Comparison of ENCODE assay signal across 8 cellular contexts in the genomic region with DNA sequence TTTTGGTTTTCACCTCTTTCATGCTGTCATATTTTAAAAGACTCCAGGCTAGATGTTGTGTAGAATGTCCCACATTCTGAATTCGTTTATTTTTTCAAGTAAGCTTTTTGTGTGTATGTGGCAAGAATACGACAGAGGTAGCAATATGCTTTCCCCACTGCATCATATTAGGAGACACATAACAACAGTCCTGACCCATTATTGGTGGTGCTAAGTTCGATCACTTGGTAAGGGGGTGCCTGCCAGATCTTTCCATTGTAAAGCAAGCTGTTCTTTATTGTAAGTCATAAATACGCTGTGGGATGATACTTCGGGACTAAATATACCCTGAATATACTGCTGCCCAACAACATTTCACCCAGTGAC. TPM values are rescaled to one million over a fixed set of nuclear protein-coding genes. Genes with fewer than 3 reads are reported as not detected.
A peak's percentile ranks its signal among the peaks of the same experiment; 100 is the strongest.
DNase-seq lines count a peak whose midpoint lies in the region; ATAC-seq and TF ChIP-seq lines count a peak whose summit lies in the region.

No MANE protein-coding gene starts in this region.

- peak overlapping the region; percentile 34 to 98 for H3K9ac ChIP-seq in mucosa of rectum (ENCODE audit: low read depth in 1 of 2, low read length in 2 of 2)

- no peaks in the 10 kb centered on the region for H3K27me3 Mint-ChIP-seq in chondrocyte (ENCODE audit: low read depth)

- H3K36me3 Mint-ChIP-seq in chondrocyte (ENCODE audit: low read depth) = no peaks in the 10 kb centered on the region

- H3K9me2 ChIP-seq in DOHH2 (replicated peaks; ENCODE audit: control insufficient read depth, low read length) = no peaks in the 10 kb centered on the region

- peak overlapping the region; percentile 84 for H3K4me3 ChIP-seq in DOHH2 (ENCODE audit: low read length)
- H3K4me3 ChIP-seq in mucosa of rectum (ENCODE audit: low read length in 2 of 2) = peak overlapping the region; percentile 93 to 96

- peaks cover 16% of the 10 kb centered on the region for H3F3A ChIP-seq in DOHH2 (ENCODE audit: control insufficient read depth, insufficient read depth)

- peaks cover 41% of the 10 kb centered on the region for H3K36me3 ChIP-seq in DOHH2 (ENCODE audit: control insufficient read depth, low read length)
- H3K36me3 ChIP-seq in mucosa of rectum (ENCODE audit: control insufficient read depth in 2 of 2, insufficient read depth in 2 of 2, low read length in 2 of 2) = no peaks in the 10 kb centered on the region

- H3K27me3 ChIP-seq in DOHH2 (ENCODE audit: control insufficient read depth, low read length) = no peaks in the 10 kb centered on the region
- no peaks in the 10 kb centered on the region for H3K27me3 ChIP-seq in mucosa of rectum (ENCODE audit: control insufficient read depth in 2 of 2, insufficient read depth in 2 of 2, low read length in 2 of 2)

- peak overlapping the region; percentile 96 for H3K27ac Mint-ChIP-seq in chondrocyte (ENCODE audit: unreplicated experiment)

- H3K4me1 ChIP-seq in DOHH2 (ENCODE audit: control insufficient read depth, low read length) (peaks cover 51% of the 10 kb centered on the region), mucosa of rectum (ENCODE audit: control insufficient read depth in 2 of 2, insufficient read depth in 2 of 2, low read length in 2 of 2) (peaks cover 2 to 10% of the 10 kb centered on the region in 2 donors)

- H3K9me3 ChIP-seq in DOHH2 (ENCODE audit: control insufficient read depth, insufficient read depth, low read length) = no peaks in the 10 kb centered on the region
- no peaks in the 10 kb centered on the region for H3K9me3 ChIP-seq in mucosa of rectum (ENCODE audit: control insufficient read depth in 2 of 2, low read length in 2 of 2)

- TF ChIP-seq CTCF in DOHH2 (IDR thresholded peaks at IDR 0.05; ENCODE audit: low read depth, low read length, poor library complexity, severe bottlenecking) (no peak), chondrocyte (IDR thresholded peaks at IDR 0.05) (no peak), GM13976 (IDR thresholded peaks at IDR 0.05; ENCODE audit: borderline replicate concordance, control extremely low read depth, extremely low read depth, insufficient read depth, missing control alignments) (no peak)

- H3K27ac ChIP-seq in DOHH2 (ENCODE audit: low read depth, low read length) = peak overlapping the region; percentile 80
- H3K27ac ChIP-seq in mucosa of rectum (ENCODE audit: low read depth in 2 of 2, low read length in 2 of 2) = peak overlapping the region; percentile 91 to 93

- no peak for ATAC-seq in HG03135 (IDR thresholded peaks at IDR 0.05; ENCODE audit: unreplicated experiment)

- H3K4me1 Mint-ChIP-seq in chondrocyte (ENCODE audit: low read depth) = peaks cover 35% of the 10 kb centered on the region

- no peaks in the 10 kb centered on the region for H3K9me3 Mint-ChIP-seq in chondrocyte (ENCODE audit: low read depth)

- peak overlapping the region; percentile 97 for H3K4me3 Mint-ChIP-seq in chondrocyte (ENCODE audit: unreplicated experiment)

- H3K79me2 ChIP-seq in DOHH2 (ENCODE audit: control insufficient read depth, low read length) = peaks cover 75% of the 10 kb centered on the region

- peaks cover 9% of the 10 kb centered on the region; the same call in 1 of the 2 replicates for H4K20me1 ChIP-seq in DOHH2 (ENCODE audit: control insufficient read depth, insufficient read depth, low read depth, low read length)

- in situ Hi-C loops in GM13976 (cut with MboI; ENCODE audit: low sequenced_read_pairs, unreplicated experiment) = no loop called here

- DNase-seq in HT1080 (ENCODE audit: low read depth) (peak; percentile 2), chondrocyte (ENCODE audit: low spot score) (no peak), GM13976 (ENCODE audit: low spot score) (no peak), hippocampal formation (lab: John Stamatoyannopoulos, UW) (no peak)
- no peak for DNase-seq in stimulated activated CD4-positive, alpha-beta T cell treated with anti-CD3 and anti-CD28 coated beads, Interleukin-4, amount 100 ng/mL, for 4 hours

- peak overlapping the region; percentile 95 for H3K4me2 ChIP-seq in DOHH2 (ENCODE audit: low read length)

RNA-seq across cellular contexts. Expression of a gene that starts 0.6 kb away (rescaled TPM):
- 11.0 and 13.8 TPM in 2 replicates for total RNA-seq in HT1080 (2014; rRNA removed; shearing (Covaris generic))
- 5.4 and 7.2 TPM in 2 replicates for polyA plus RNA-seq in HT1080 (2015; cell fraction: cytosol; rRNA removed)
- 15.4 and 16.1 TPM in 2 replicates for polyA plus RNA-seq in HT1080 (2015; cell fraction: nucleus; rRNA removed)
- 38.1 to 56.0 TPM (median 45.2 TPM) in 3 replicates for total RNA-seq in chondrocyte
